19 cellular contexts compared by ENCODE assay signal in genomic region chr4:171390626-171391025, GRCh38.
"Had no signal": no experiment of that assay in that cellular context is flagged by ENCODE, and none has a peak within 500 bp of the region (broad histone marks: within the 10 kb centered on the region; RNA-seq: fewer than 3 reads in every experiment).

No MANE protein-coding gene starts in this region.

- H3K4me3 ChIP-seq: adrenal gland, heart right ventricle, sigmoid colon, stomach had no signal

- DNase-seq: activated CD4-positive, alpha-beta T cell treated with anti-CD3 and anti-CD28 coated beads, Interleukin-2, amount 50 U/mL, for 1 hour; activated CD4-positive, CD25-positive, alpha-beta regulatory T cell treated with anti-CD3 and anti-CD28 coated beads, Interleukin-2, amount 50 U/mL, for 72 hours; activated CD8-positive, alpha-beta memory T cell treated with anti-CD3 and anti-CD28 coated beads, Interleukin-2, amount 50 U/mL, for 48 hours; activated effector memory CD4-positive, alpha-beta T cell treated with Interleukin-2 at 50 U/mL for 16 hours; activated T-cell treated with anti-CD3 and anti-CD28 coated beads, Interleukin-2, amount 50 U/mL, for 48 hours; adrenal gland; effector CD8-positive, alpha-beta T cell; heart right ventricle; immature natural killer cell; kidney glomerular epithelial cell; left ventricle myocardium superior; occipital lobe; posterior cingulate gyrus; sigmoid colon; stimulated activated CD4-positive, alpha-beta T cell treated with anti-CD3 and anti-CD28 coated beads, Interleukin-4, amount 100 ng/mL, for 24 hours; stomach; trophoblast cell had no signal

- FAIRE-seq: astrocyte, bronchial epithelial cell had no signal
